Comparison of ENCODE assay signal across 16 cellular contexts in the genomic region with DNA sequence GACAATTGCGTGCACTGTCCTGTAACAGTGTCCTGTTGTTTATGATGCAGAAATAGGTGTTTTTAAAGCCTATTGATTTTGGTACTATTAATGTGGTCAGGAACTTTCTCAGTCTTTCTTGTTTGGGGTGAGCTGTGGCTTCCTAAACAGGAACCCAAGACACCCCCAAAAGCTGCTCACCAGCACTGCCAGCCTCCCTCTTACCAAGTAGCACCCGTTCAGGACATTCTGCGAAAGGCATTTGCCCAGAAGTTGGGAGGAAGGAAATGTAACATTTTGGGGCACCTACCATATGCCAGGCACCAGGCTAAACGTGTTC. TPM values are rescaled to one million over a fixed set of nuclear protein-coding genes. Genes with fewer than 3 reads are reported as not detected.
DNase-seq lines count a peak whose midpoint lies in the region; ATAC-seq and TF ChIP-seq lines count a peak whose summit lies in the region.
"Had no signal": no experiment of that assay in that cellular context is flagged by ENCODE, and none has a peak within 500 bp of the region (broad histone marks: within the 10 kb centered on the region; RNA-seq: fewer than 3 reads in every experiment).

No MANE protein-coding gene starts in this region.

- peak overlapping the region; percentile 43 for H3K27ac Mint-ChIP-seq in activated CD8-positive, alpha-beta T cell treated with anti-CD3 and anti-CD28 coated beads, Interleukin-2, amount 10 ng/mL, durations not matched to agents 7 days and 5 days
- H3K27ac Mint-ChIP-seq in activated CD8-positive, alpha-beta T cell treated with anti-CD3 and anti-CD28 coated beads for 36 hours, result no peak overlapping the region
- peak overlapping the region; percentile 18 for H3K27ac Mint-ChIP-seq in activated B cell treated with CpG ODN at 0.5 μM for 24 hours
- H3K27ac Mint-ChIP-seq: CD4-positive, CD25-positive, alpha-beta regulatory T cell had no signal

- no CpG with 5 or more reads among the region's 4 CpGs for WGBS in trophoblast cell (ENCODE audit: extremely low coverage, insufficient coverage, insufficient read length)
- 60 to 73% (median 70%) methylated on average over 4 of the region's 4 CpGs for WGBS in spleen, 5 donors

- no peaks in the 10 kb centered on the region for H3K27me3 ChIP-seq in trophoblast cell (ENCODE audit: insufficient read depth, low read length)
- no peaks in the 10 kb centered on the region for H3K27me3 ChIP-seq in spleen (replicated peaks in 1 of 7)

- peaks cover 9% of the 10 kb centered on the region for H3K4me1 Mint-ChIP-seq in activated CD8-positive, alpha-beta T cell treated with anti-CD3 and anti-CD28 coated beads, Interleukin-2, amount 10 ng/mL, durations not matched to agents 7 days and 5 days (ENCODE audit: low read depth)
- no peaks in the 10 kb centered on the region for H3K4me1 Mint-ChIP-seq in activated CD8-positive, alpha-beta T cell treated with anti-CD3 and anti-CD28 coated beads for 36 hours (ENCODE audit: low read depth)
- H3K4me1 Mint-ChIP-seq in activated B cell treated with CpG ODN at 0.5 μM for 24 hours, result peaks cover 31% of the 10 kb centered on the region
- H3K4me1 Mint-ChIP-seq: CD4-positive, CD25-positive, alpha-beta regulatory T cell had no signal

- H2AFZ ChIP-seq in trophoblast cell (ENCODE audit: insufficient read depth, low read length, poor library complexity), result no peak overlapping the region
- H2AFZ ChIP-seq: GM23248 had no signal

- ATAC-seq in activated CD8-positive, alpha-beta T cell treated with anti-CD3 and anti-CD28 coated beads, Interleukin-2, amount 10 ng/mL, durations not matched to agents 7 days and 5 days, result no peak
- ATAC-seq in activated CD8-positive, alpha-beta T cell treated with anti-CD3 and anti-CD28 coated beads for 36 hours, result no peak
- ATAC-seq in activated B cell treated with CpG ODN at 0.5 μM for 24 hours (ENCODE audit: low read depth) (no peak), GM21528 (IDR thresholded peaks at IDR 0.05; ENCODE audit: low FRiP score, unreplicated experiment) (no peak)

- H3K14ac ChIP-seq in trophoblast cell (ENCODE audit: low read length), result no peak overlapping the region

- no peak overlapping the region for H3K18ac ChIP-seq in trophoblast cell (ENCODE audit: low read length)

- no peak overlapping the region for H3K27ac ChIP-seq in trophoblast cell (ENCODE audit: low read depth, low read length)
- no peak overlapping the region for H3K27ac ChIP-seq in spleen
- H3K27ac ChIP-seq: 22Rv1, GM23248 had no signal

- CTCF ChIA-PET in activated CD8-positive, alpha-beta T cell treated with anti-CD3 and anti-CD28 coated beads, Interleukin-2, amount 10 ng/mL, durations not matched to agents 7 days and 5 days (lab: Charles Lee), result no interaction called here
- CTCF ChIA-PET in activated CD8-positive, alpha-beta T cell treated with anti-CD3 and anti-CD28 coated beads for 36 hours (lab: Charles Lee), result no interaction called here
- CTCF ChIA-PET in activated B cell treated with CpG ODN at 0.5 μM for 24 hours (lab: Charles Lee), result no interaction called here

- H4K8ac ChIP-seq in trophoblast cell (ENCODE audit: low read depth, low read length), result no peak overlapping the region

- no peak overlapping the region for H3K4ac ChIP-seq in trophoblast cell (ENCODE audit: low read depth, low read length)

- no peak overlapping the region for H2BK5ac ChIP-seq in trophoblast cell (ENCODE audit: low read depth, low read length, poor library complexity)

- TF ChIP-seq CTCF in activated CD8-positive, alpha-beta T cell treated with anti-CD3 and anti-CD28 coated beads for 36 hours (IDR thresholded peaks at IDR 0.05), result no peak
- no peak for TF ChIP-seq CTCF in activated B cell treated with CpG ODN at 0.5 μM for 24 hours (IDR thresholded peaks at IDR 0.05)
- no peak for TF ChIP-seq CTCF in spleen (IDR thresholded peaks at IDR 0.05 in 8 of 11, conservative IDR thresholded peaks at IDR 0.05 in 3 of 11)

- DNase-seq in activated CD8-positive, alpha-beta T cell treated with anti-CD3 and anti-CD28 coated beads, Interleukin-2, amount 10 ng/mL, durations not matched to agents 7 days and 5 days, result no peak
- DNase-seq in activated CD8-positive, alpha-beta T cell treated with anti-CD3 and anti-CD28 coated beads for 36 hours, result no peak
- DNase-seq in activated B cell treated with CpG ODN at 0.5 μM for 24 hours (no peak), trophoblast cell (no peak), spleen (peak; percentile 4), NCI-H1048 (lab: John Stamatoyannopoulos, UW) (no peak), LoVo (ENCODE audit: low spot score) (no peak)
- DNase-seq: CD4-positive, CD25-positive, alpha-beta regulatory T cell; DMS 273 treated with DMSO at 0.1 percent for 48 hours; GM23248 had no signal

- H3K36me3 Mint-ChIP-seq in activated CD8-positive, alpha-beta T cell treated with anti-CD3 and anti-CD28 coated beads, Interleukin-2, amount 10 ng/mL, durations not matched to agents 7 days and 5 days (ENCODE audit: low read depth), result no peaks in the 10 kb centered on the region
- H3K36me3 Mint-ChIP-seq in activated CD8-positive, alpha-beta T cell treated with anti-CD3 and anti-CD28 coated beads for 36 hours (ENCODE audit: low read depth), result no peaks in the 10 kb centered on the region
- H3K36me3 Mint-ChIP-seq in activated B cell treated with CpG ODN at 0.5 μM for 24 hours (ENCODE audit: low read depth), result no peaks in the 10 kb centered on the region
- H3K36me3 Mint-ChIP-seq: CD4-positive, CD25-positive, alpha-beta regulatory T cell had no signal

- H3K36me3 ChIP-seq in trophoblast cell (ENCODE audit: control insufficient read depth in 1 of 2, insufficient read depth in 2 of 2, low read length in 2 of 2) (no peaks in the 10 kb centered on the region), spleen (no peaks in the 10 kb centered on the region)

- H3K4me3 ChIP-seq in trophoblast cell (ENCODE audit: low read depth, low read length) (no peak overlapping the region), spleen (no peak overlapping the region)
- H3K4me3 ChIP-seq: GM23248 had no signal

- H3K9ac ChIP-seq in trophoblast cell (ENCODE audit: low read length), result no peak overlapping the region
- H3K9ac ChIP-seq: GM23248 had no signal

- no peaks in the 10 kb centered on the region for H3K27me3 Mint-ChIP-seq in activated CD8-positive, alpha-beta T cell treated with anti-CD3 and anti-CD28 coated beads, Interleukin-2, amount 10 ng/mL, durations not matched to agents 7 days and 5 days (ENCODE audit: low read depth)
- H3K27me3 Mint-ChIP-seq in activated CD8-positive, alpha-beta T cell treated with anti-CD3 and anti-CD28 coated beads for 36 hours, result peaks cover 1% of the 10 kb centered on the region
- H3K27me3 Mint-ChIP-seq in activated B cell treated with CpG ODN at 0.5 μM for 24 hours, result no peaks in the 10 kb centered on the region

- no peak overlapping the region for H3K4me2 ChIP-seq in trophoblast cell (ENCODE audit: low read length)

- intact Hi-C loops in activated CD8-positive, alpha-beta T cell treated with anti-CD3 and anti-CD28 coated beads for 36 hours (cut with micrococcal nuclease), result no loop called here
- intact Hi-C loops in activated B cell treated with CpG ODN at 0.5 μM for 24 hours (cut with micrococcal nuclease), result no loop called here
- intact Hi-C loops in spleen (cut with DNase I; ENCODE audit: low total_unique reads), result no loop called here

- H3K9me3 Mint-ChIP-seq in activated CD8-positive, alpha-beta T cell treated with anti-CD3 and anti-CD28 coated beads, Interleukin-2, amount 10 ng/mL, durations not matched to agents 7 days and 5 days (ENCODE audit: insufficient read depth), result no peaks in the 10 kb centered on the region
- H3K9me3 Mint-ChIP-seq in activated CD8-positive, alpha-beta T cell treated with anti-CD3 and anti-CD28 coated beads for 36 hours, result no peaks in the 10 kb centered on the region
- no peaks in the 10 kb centered on the region for H3K9me3 Mint-ChIP-seq in activated B cell treated with CpG ODN at 0.5 μM for 24 hours

- H2AK5ac ChIP-seq in trophoblast cell (ENCODE audit: low read length), result no peak overlapping the region

- no peaks in the 10 kb centered on the region for H3K79me2 ChIP-seq in trophoblast cell (ENCODE audit: control insufficient read depth, insufficient read depth, low read length, poor library complexity)

- H3K79me1 ChIP-seq in trophoblast cell (ENCODE audit: low read length), result peaks cover 4% of the 10 kb centered on the region

- peaks cover 12 to 20% of the 10 kb centered on the region in 2 experiments for H3K4me1 ChIP-seq in trophoblast cell (ENCODE audit: control insufficient read depth in 1 of 2, insufficient read depth in 2 of 2, low read length in 2 of 2)
- peaks cover 0 to 20% (median 12%) of the 10 kb centered on the region in 6 donors for H3K4me1 ChIP-seq in spleen

- no peak overlapping the region for H3K23ac ChIP-seq in trophoblast cell (ENCODE audit: low read length)

- no peak overlapping the region for H2BK120ac ChIP-seq in trophoblast cell (ENCODE audit: insufficient read depth, low read length, poor library complexity)

- H3K9me3 ChIP-seq in trophoblast cell (ENCODE audit: insufficient read depth, low read depth, low read length) (no peaks in the 10 kb centered on the region), spleen (peaks cover 0 to 3% (median 0%) of the 10 kb centered on the region in 8 donors)

- no peak overlapping the region for H2BK12ac ChIP-seq in trophoblast cell (ENCODE audit: low read length)

- TF ChIP-seq POLR2A in spleen (IDR thresholded peaks at IDR 0.05), result no peak

- H4K12ac ChIP-seq in trophoblast cell (ENCODE audit: low read depth, low read length), result no peak overlapping the region

- H4K91ac ChIP-seq in trophoblast cell (ENCODE audit: low read depth, low read length), result peak overlapping the region; percentile 2

- POLR2A ChIA-PET in activated CD8-positive, alpha-beta T cell treated with anti-CD3 and anti-CD28 coated beads, Interleukin-2, amount 10 ng/mL, durations not matched to agents 7 days and 5 days (lab: Charles Lee), result no interaction called here
- POLR2A ChIA-PET in activated CD8-positive, alpha-beta T cell treated with anti-CD3 and anti-CD28 coated beads for 36 hours (lab: Charles Lee), result no interaction called here
- POLR2A ChIA-PET in activated B cell treated with CpG ODN at 0.5 μM for 24 hours (lab: Charles Lee), result interaction anchor here (0.6 kb wide), 1 partner anchor 190 kb away, joined by 3 read pairs; no protein-coding TSS in a partner anchor

- H3K4me3 Mint-ChIP-seq in activated CD8-positive, alpha-beta T cell treated with anti-CD3 and anti-CD28 coated beads, Interleukin-2, amount 10 ng/mL, durations not matched to agents 7 days and 5 days, result no peak overlapping the region
- H3K4me3 Mint-ChIP-seq in activated CD8-positive, alpha-beta T cell treated with anti-CD3 and anti-CD28 coated beads for 36 hours, result no peak overlapping the region
- H3K4me3 Mint-ChIP-seq in activated B cell treated with CpG ODN at 0.5 μM for 24 hours, result no peak overlapping the region
- H3K4me3 Mint-ChIP-seq: CD4-positive, CD25-positive, alpha-beta regulatory T cell had no signal

RNA-seq across cellular contexts. Expression of a gene that starts 21.6 kb away (rescaled TPM):
- not detected for total RNA-seq in activated CD8-positive, alpha-beta T cell treated with anti-CD3 and anti-CD28 coated beads, Interleukin-2, amount 10 ng/mL, durations not matched to agents 7 days and 5 days
- total RNA-seq in activated CD8-positive, alpha-beta T cell treated with anti-CD3 and anti-CD28 coated beads for 36 hours, result not detected
- total RNA-seq in activated B cell treated with CpG ODN at 0.5 μM for 24 hours (not detected in 2 replicates), spleen (not detected)
- not detected in 2 replicates for polyA plus RNA-seq in trophoblast cell (2013)
- polyA plus RNA-seq in spleen, result not detected
- total RNA-seq: A673; Calu3; CD4-positive, CD25-positive, alpha-beta regulatory T cell; Daoy; GM23248 had no signal
- polyA plus RNA-seq: BJ; CD4-positive, CD25-positive, alpha-beta regulatory T cell; GM23248 had no signal
